Comparison of ENCODE assay signal across 8 cellular contexts in the genomic region with DNA sequence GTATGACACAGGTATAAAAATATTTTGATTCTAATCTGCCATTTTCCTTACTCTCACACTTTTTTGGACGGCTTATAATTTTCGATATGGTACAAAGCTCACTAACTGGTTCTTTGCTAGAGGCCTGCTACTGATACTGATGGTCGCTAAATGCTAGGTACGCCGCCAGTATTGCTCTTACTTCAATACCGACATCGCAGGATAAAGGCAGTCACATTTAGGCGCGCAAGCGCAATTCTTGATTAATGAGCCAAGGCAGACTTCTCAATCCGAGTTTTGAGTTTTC. TPM values are rescaled to one million over a fixed set of nuclear protein-coding genes. Genes with fewer than 3 reads are reported as not detected.
A peak's percentile ranks its signal among the peaks of the same experiment; 100 is the strongest.
DNase-seq lines count a peak whose midpoint lies in the region; ATAC-seq, FAIRE-seq and TF ChIP-seq lines count a peak whose summit lies in the region.

No MANE protein-coding gene starts in this region.

- H3K27ac ChIP-seq in A549 = peak overlapping the region; percentile 90 to 94
- peak overlapping the region; percentile 75 for H3K27ac ChIP-seq in SJCRH30
- peak overlapping the region; percentile 74 to 96 (median 90) for H3K27ac ChIP-seq in pancreas

- peak overlapping the region; percentile 73 for H3K4me2 ChIP-seq in A549

- H3K27me3 ChIP-seq in SJCRH30 (no peaks in the 10 kb centered on the region), pancreas (no peaks in the 10 kb centered on the region)

- DNase-seq in A549 (ENCODE audit: low read depth in 1 of 2, low spot score in 1 of 2) (no peak), SJCRH30 (no peak), fibroblast of pulmonary artery (ENCODE audit: low read depth) (no peak), pancreas (no peak), SIG-M5 (lab: John Stamatoyannopoulos, UW) (no peak), OCI-M1 (lab: John Stamatoyannopoulos, UW) (no peak)

- POLR2A ChIA-PET in A549 (lab: Yijun Ruan, JAX) = no interaction called here

- ATAC-seq in A549 (peak; percentile 11 to 35; a peak in 4 of 6 replicates), GM18520 (IDR thresholded peaks at IDR 0.05; ENCODE audit: unreplicated experiment) (peak; percentile 15), HG03045 (IDR thresholded peaks at IDR 0.05; ENCODE audit: unreplicated experiment) (peak; percentile 25), pancreas (peak; percentile 6 to 27 (median 22))

- H3K36me3 ChIP-seq in SJCRH30 (peaks cover 5% of the 10 kb centered on the region; the same call in 1 of the 2 replicates), pancreas (no peaks in the 10 kb centered on the region)

- peak overlapping the region; percentile 92 for H3K4me3 ChIP-seq in A549
- H3K4me3 ChIP-seq in SJCRH30 = peak overlapping the region; percentile 96
- peak overlapping the region; percentile 83 for H3K4me3 ChIP-seq in fibroblast of pulmonary artery (replicated peaks; ENCODE audit: low read depth, low read length)
- H3K4me3 ChIP-seq in pancreas = peak overlapping the region; percentile 83 to 92 (median 84)

- intact Hi-C loops in pancreas (cut with DNase I) = no loop called here

- TF ChIP-seq CTCF in A549 (IDR thresholded peaks at IDR 0.05) (no peak), fibroblast of pulmonary artery (IDR thresholded peaks at IDR 0.05; ENCODE audit: low read length, missing control alignments) (no peak), pancreas (IDR thresholded peaks at IDR 0.05) (no peak)

- no peaks in the 10 kb centered on the region for H3K9me3 ChIP-seq in A549
- no peaks in the 10 kb centered on the region for H3K9me3 ChIP-seq in SJCRH30 (replicated peaks)
- H3K9me3 ChIP-seq in pancreas = no peaks in the 10 kb centered on the region

- CTCF ChIA-PET in A549 (lab: Yijun Ruan, JAX) = no interaction called here

- no peak for TF ChIP-seq RAD21 in A549 (conservative IDR thresholded peaks at IDR 0.05 in 1 of 2, IDR thresholded peaks at IDR 0.05 in 1 of 2)

- TF ChIP-seq POLR2A in A549 (IDR thresholded peaks at IDR 0.05; ENCODE audit: low read length) = no peak

- H3K4me1 ChIP-seq in A549 (peaks cover 23% of the 10 kb centered on the region; the same call in 2 of the 3 replicates), SJCRH30 (peaks cover 6% of the 10 kb centered on the region; the same call in 1 of the 2 replicates), pancreas (peaks cover 22 to 27% (median 23%) of the 10 kb centered on the region in 3 donors)

- FAIRE-seq in A549 (lab: Jason Lieb, UNC) (no peak), pancreas (lab: Jason Lieb, UNC) (no peak)

- no peak for TF ChIP-seq EP300 in A549 (IDR thresholded peaks at IDR 0.05)

- 1% methylated on average over 11 of the region's 11 CpGs for WGBS in A549 (ENCODE audit: missing lambda C conversion rate)
- WGBS in pancreas, 2 donors = 0% methylated on average over 11 of the region's 11 CpGs

TF ChIP-seq in A549, 52 proteins besides CTCF, POLR2A, EP300 and RAD21:
- TF ChIP-seq, protein P1, sequence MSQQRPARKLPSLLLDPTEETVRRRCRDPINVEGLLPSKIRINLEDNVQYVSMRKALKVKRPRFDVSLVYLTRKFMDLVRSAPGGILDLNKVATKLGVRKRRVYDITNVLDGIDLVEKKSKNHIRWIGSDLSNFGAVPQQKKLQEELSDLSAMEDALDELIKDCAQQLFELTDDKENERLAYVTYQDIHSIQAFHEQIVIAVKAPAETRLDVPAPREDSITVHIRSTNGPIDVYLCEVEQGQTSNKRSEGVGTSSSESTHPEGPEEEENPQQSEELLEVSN (IDR thresholded peaks at IDR 0.05; ENCODE audit: borderline replicate concordance, low read depth) = no peak
- TF ChIP-seq, protein P2, sequence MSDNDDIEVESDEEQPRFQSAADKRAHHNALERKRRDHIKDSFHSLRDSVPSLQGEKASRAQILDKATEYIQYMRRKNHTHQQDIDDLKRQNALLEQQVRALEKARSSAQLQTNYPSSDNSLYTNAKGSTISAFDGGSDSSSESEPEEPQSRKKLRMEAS (IDR thresholded peaks at IDR 0.05) = 0 out of 2 replicates have a peak, but pooled peaks have one; percentile 6
- TF ChIP-seq SREBF2 (IDR thresholded peaks at IDR 0.05) = no peak
- no peak for TF ChIP-seq ZC3H11A (IDR thresholded peaks at IDR 0.05)
- TF ChIP-seq KDM5A (IDR thresholded peaks at IDR 0.05) = no peak
- TF ChIP-seq NFE2L2 (conservative IDR thresholded peaks at IDR 0.05; ENCODE audit: low read length) = no peak
- 0 out of 2 replicates have a peak, but pooled peaks have one; percentile 72 for TF ChIP-seq PHF8 (IDR thresholded peaks at IDR 0.05; ENCODE audit: borderline replicate concordance, low read depth)
- TF ChIP-seq JUNB (IDR thresholded peaks at IDR 0.05) = no peak

RNA-seq across cellular contexts. Expression of a gene that starts 0.6 kb away (rescaled TPM):
- 10.9 and 11.9 TPM in 2 replicates for polyA plus RNA-seq in A549 (2011; rRNA removed)
- 2.6 and 3.6 TPM in 2 replicates for polyA plus RNA-seq in A549 (2012; cell fraction: cytosol; rRNA removed)
- 2.7 and 3.0 TPM in 2 replicates for polyA plus RNA-seq in A549 (2012; cell fraction: nucleus; rRNA removed)
- 5.6 to 5.7 TPM (median 5.7 TPM) in 3 replicates for polyA plus RNA-seq in A549 (2017; fragmentation: RNase III; extraction: RNeasy Plus Mini Kit Qiagen cat#74134 plus additional on column Dnase treatment)
- polyA minus RNA-seq in A549 (2011; rRNA and poly(A)+ RNA removed) = 18.5 and 21.2 TPM in 2 replicates
- 21.0 and 22.3 TPM in 2 replicates for total RNA-seq in SJCRH30 (2014; rRNA removed; shearing (Covaris generic))
- 10 to 100 TPM in 2 of 6 donors, 1 to 10 TPM in 4; 6.3 to 13.6 (median 8.8) TPM for total RNA-seq in pancreas
- 1 to 10 TPM; 2.4 to 4.8 TPM for polyA plus RNA-seq in pancreas
